In the genomic region with DNA sequence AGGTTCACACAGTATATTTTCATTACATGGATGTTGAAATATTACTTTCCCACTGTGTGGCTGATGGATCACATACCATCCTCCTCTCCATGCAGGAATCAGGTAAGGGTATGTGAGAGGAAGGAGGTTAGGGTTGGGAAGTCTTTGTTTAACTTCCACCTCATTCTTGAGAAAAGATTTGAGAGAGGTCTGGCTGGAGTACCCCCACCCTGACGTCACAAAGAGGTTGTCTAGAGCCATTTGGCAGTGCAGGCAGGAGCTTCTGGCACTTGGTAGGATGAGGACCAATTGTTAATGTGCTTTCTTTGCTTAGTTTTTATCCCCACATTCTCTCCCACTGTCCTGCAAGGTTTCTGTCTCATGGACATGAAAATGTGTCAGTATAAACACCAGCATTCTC, we compare ENCODE assay signal across 8 cellular contexts.
"Had no signal": no experiment of that assay in that cellular context is flagged by ENCODE, and none has a peak within 500 bp of the region (broad histone marks: within the 10 kb centered on the region; RNA-seq: fewer than 3 reads in every experiment).

No MANE protein-coding gene starts in this region.

- FAIRE-seq: G401.6, GM12878, GM12891, GM12892, GM18507, GM19239 had no signal

- DNase-seq: GDM1, GF-D8 had no signal

- ATAC-seq: GM12878 had no signal

- H3K4me3 ChIP-seq: GM12878 had no signal
